Comparison of ENCODE assay signal across 16 cellular contexts in genomic region chr1:108852141-108852540, GRCh38. TPM values are rescaled to one million over a fixed set of nuclear protein-coding genes. Genes with fewer than 3 reads are reported as not detected.
DNase-seq lines count a peak whose midpoint lies in the region; ATAC-seq and TF ChIP-seq lines count a peak whose summit lies in the region.
"Had no signal": no experiment of that assay in that cellular context is flagged by ENCODE, and none has a peak within 500 bp of the region (broad histone marks: within the 10 kb centered on the region; RNA-seq: fewer than 3 reads in every experiment).

No MANE protein-coding gene starts in this region.

- H3K27ac ChIP-seq in BLaER1 treated with 17β-estradiol and CSF1 and Interleukin-3, amounts not matched to agents 10 nM and 100 nM = peak overlapping the region in 10 of 11 experiments; percentile 9 to 91 (median 86); a peak in 18 of 22 replicates
- H3K27ac ChIP-seq in rectal smooth muscle tissue (ENCODE audit: low read depth, low read length) = peak overlapping the region; percentile 23
- no peak overlapping the region for H3K27ac ChIP-seq in H9 (ENCODE audit: insufficient read length, low read depth, low read length)
- H3K27ac ChIP-seq: VCaP had no signal

- no peaks in the 10 kb centered on the region; a peak in 1 of 7 replicates for H3K36me3 Mint-ChIP-seq in H9 (ENCODE audit: insufficient read depth in 1 of 3, low read depth in 3 of 3)
- H3K36me3 Mint-ChIP-seq: activated naive CD4-positive, alpha-beta T cell treated with anti-CD3 and anti-CD28 coated beads, Interleukin-2, amount 50 U/mL, for 24 hours; CD4-positive, CD25-positive, alpha-beta regulatory T cell had no signal

- no peaks in the 10 kb centered on the region for H3F3A ChIP-seq in Loucy (ENCODE audit: low read depth)

- no peaks in the 10 kb centered on the region for H3K9me3 Mint-ChIP-seq in H9
- H3K9me3 Mint-ChIP-seq: activated naive CD4-positive, alpha-beta T cell treated with anti-CD3 and anti-CD28 coated beads, Interleukin-2, amount 50 U/mL, for 24 hours; IgD-negative memory B cell had no signal

- no peak overlapping the region for H2BK5ac ChIP-seq in H9 (ENCODE audit: insufficient read length, low read length)

- H2BK12ac ChIP-seq in H9 (ENCODE audit: insufficient read length, low read depth, low read length) = no peak overlapping the region

- no peak overlapping the region for H4K8ac ChIP-seq in H9 (replicated peaks; ENCODE audit: insufficient read length, low read depth, low read length)

- H3K4me2 ChIP-seq in BLaER1 treated with 17β-estradiol and CSF1 and Interleukin-3, amounts not matched to agents 10 nM and 100 nM = peak overlapping the region; percentile 49 to 80 (median 73)
- peak overlapping the region; percentile 51 for H3K4me2 ChIP-seq in Loucy (ENCODE audit: low read depth, low read length, poor library complexity, severe bottlenecking)
- no peak overlapping the region for H3K4me2 ChIP-seq in H9 (ENCODE audit: insufficient read depth, insufficient read length, low read length)

- H3K4me3 ChIP-seq in BLaER1 treated with 17β-estradiol and CSF1 and Interleukin-3, amounts not matched to agents 10 nM and 100 nM = peak overlapping the region in 5 of 10 experiments; percentile 18 to 36 (median 23); a peak in 4 of 20 replicates
- H3K4me3 ChIP-seq in Loucy (ENCODE audit: low read length, poor library complexity, severe bottlenecking) = peak overlapping the region; percentile 9
- no peak overlapping the region for H3K4me3 ChIP-seq in fibroblast of the aortic adventitia (ENCODE audit: low read depth, low read length)
- no peak overlapping the region for H3K4me3 ChIP-seq in rectal smooth muscle tissue (ENCODE audit: low read length)

- ATAC-seq in HG02938 (IDR thresholded peaks at IDR 0.05; ENCODE audit: unreplicated experiment) = no peak
- ATAC-seq: PC-3 had no signal

- no peak overlapping the region for H3K56ac ChIP-seq in H9 (ENCODE audit: insufficient read length, low read depth, low read length)

- no peaks in the 10 kb centered on the region for H3K27me3 ChIP-seq in BLaER1 treated with 17β-estradiol and CSF1 and Interleukin-3, amounts not matched to agents 10 nM and 100 nM
- H3K27me3 ChIP-seq in Loucy (ENCODE audit: insufficient read depth, low read length, poor library complexity, severe bottlenecking) = no peaks in the 10 kb centered on the region
- H3K27me3 ChIP-seq in rectal smooth muscle tissue (ENCODE audit: control insufficient read depth, insufficient read depth, low read length) = peaks cover 2% of the 10 kb centered on the region
- no peaks in the 10 kb centered on the region for H3K27me3 ChIP-seq in H9 (ENCODE audit: insufficient read depth, low read length)

- H3K9me2 ChIP-seq in Loucy (replicated peaks; ENCODE audit: low read depth, low read length) = no peaks in the 10 kb centered on the region

- TF ChIP-seq CTCF in Loucy (conservative IDR thresholded peaks at IDR 0.05; ENCODE audit: low read length) = no peak
- no peak for TF ChIP-seq CTCF in fibroblast of the aortic adventitia (IDR thresholded peaks at IDR 0.05; ENCODE audit: insufficient read depth, low read length)
- no peak for TF ChIP-seq CTCF in H9 (conservative IDR thresholded peaks at IDR 0.05)

- in situ Hi-C loops in ACHN (cut with HindIII; ENCODE audit: low pct_ligation_motif_present, low pct_unique_long_range_greater_than_20kb, low sequenced_read_pairs) = no loop called here

- H4K91ac ChIP-seq in H9 (ENCODE audit: insufficient read length, low read depth, low read length) = no peak overlapping the region

- H2AK5ac ChIP-seq in H9 (ENCODE audit: insufficient read length, low read length) = no peak overlapping the region

- no peak overlapping the region for H2BK120ac ChIP-seq in H9 (ENCODE audit: low read depth, low read length, poor library complexity, severe bottlenecking)

- H3K14ac ChIP-seq in H9 (ENCODE audit: insufficient read depth, low read length) = no peak overlapping the region

- H2BK15ac ChIP-seq in H9 (ENCODE audit: low read depth, low read length) = no peak overlapping the region

- peaks cover 27 to 68% (median 64%) of the 10 kb centered on the region in 10 experiments for H3K4me1 ChIP-seq in BLaER1 treated with 17β-estradiol and CSF1 and Interleukin-3, amounts not matched to agents 10 nM and 100 nM
- H3K4me1 ChIP-seq in Loucy (ENCODE audit: insufficient read depth, low read length, poor library complexity, severe bottlenecking) = peaks cover 51% of the 10 kb centered on the region
- peaks cover 13% of the 10 kb centered on the region for H3K4me1 ChIP-seq in rectal smooth muscle tissue (ENCODE audit: control insufficient read depth, insufficient read depth, low read length)
- H3K4me1 ChIP-seq in H9 (ENCODE audit: insufficient read depth, low read length) = no peaks in the 10 kb centered on the region

- no peak overlapping the region for H3K23ac ChIP-seq in H9 (ENCODE audit: insufficient read length, low read depth, low read length)

- H3K36me3 ChIP-seq in BLaER1 treated with 17β-estradiol and CSF1 and Interleukin-3, amounts not matched to agents 10 nM and 100 nM = no peaks in the 10 kb centered on the region
- H3K36me3 ChIP-seq in Loucy (ENCODE audit: insufficient read depth, low read length) (no peaks in the 10 kb centered on the region), rectal smooth muscle tissue (ENCODE audit: control insufficient read depth, insufficient read depth, low read length) (no peaks in the 10 kb centered on the region)

- no peaks in the 10 kb centered on the region for H3K27me3 Mint-ChIP-seq in H9 (ENCODE audit: low read depth)

- H3K27ac Mint-ChIP-seq in H9 = no peak overlapping the region
- H3K27ac Mint-ChIP-seq: activated naive CD4-positive, alpha-beta T cell treated with anti-CD3 and anti-CD28 coated beads, Interleukin-2, amount 50 U/mL, for 24 hours; CD4-positive, CD25-positive, alpha-beta regulatory T cell; IgD-negative memory B cell had no signal

- H3K9me3 ChIP-seq in BLaER1 treated with 17β-estradiol and CSF1 and Interleukin-3, amounts not matched to agents 10 nM and 100 nM (replicated peaks in 1 of 11) = peaks cover 0 to 12% (median 8%) of the 10 kb centered on the region in 11 experiments; a peak in 11 of 22 replicates
- H3K9me3 ChIP-seq in Loucy (ENCODE audit: insufficient read depth, low read depth, low read length) (no peaks in the 10 kb centered on the region), H9 (ENCODE audit: control insufficient read depth, low read depth, low read length) (no peaks in the 10 kb centered on the region)

- H3K79me1 ChIP-seq in H9 (ENCODE audit: insufficient read depth, low read depth, low read length, poor library complexity, severe bottlenecking) = no peaks in the 10 kb centered on the region

- no peak overlapping the region for H4K5ac ChIP-seq in H9 (ENCODE audit: insufficient read length, low read depth, low read length)

- no peak overlapping the region for H3K4me3 Mint-ChIP-seq in H9
- H3K4me3 Mint-ChIP-seq: activated naive CD4-positive, alpha-beta T cell treated with anti-CD3 and anti-CD28 coated beads, Interleukin-2, amount 50 U/mL, for 24 hours; CD4-positive, CD25-positive, alpha-beta regulatory T cell; IgD-negative memory B cell had no signal

- DNase-seq in fibroblast of the aortic adventitia (ENCODE audit: low read depth) = peak; percentile 26
- DNase-seq in ACHN = no peak
- DNase-seq in H9 = no peak
- DNase-seq in NCI-H2171 (lab: John Stamatoyannopoulos, UW) = no peak
- DNase-seq: CD4-positive, CD25-positive, alpha-beta regulatory T cell; NCI-H1417 treated with DMSO at 0.1 percent for 48 hours; NCI-H524; PC-3; stimulated activated CD4-positive, alpha-beta T cell treated with anti-CD3 and anti-CD28 coated beads, Interleukin-4, amount 100 ng/mL, for 1 hour had no signal

- H3K79me2 ChIP-seq in Loucy (ENCODE audit: insufficient read depth, low read length) (no peaks in the 10 kb centered on the region), H9 (ENCODE audit: insufficient read depth, low read length) (no peaks in the 10 kb centered on the region)

- H2AFZ ChIP-seq in Loucy (ENCODE audit: low read length) = no peak overlapping the region
- H2AFZ ChIP-seq in H9 (ENCODE audit: low read length) = no peak overlapping the region

- H3K4me1 Mint-ChIP-seq in H9 = peaks cover 8 to 9% of the 10 kb centered on the region in 2 experiments

- WGBS in H9 (ENCODE audit: extremely low coverage, insufficient read length, low lambda C conversion rate) = no CpG with 5 or more reads among the region's 4 CpGs

- no peak overlapping the region for H2BK20ac ChIP-seq in H9 (ENCODE audit: low read depth, low read length, poor library complexity, severe bottlenecking)

- no peaks in the 10 kb centered on the region for H4K20me1 ChIP-seq in BLaER1 treated with 17β-estradiol and CSF1 and Interleukin-3, amounts not matched to agents 10 nM and 100 nM
- H4K20me1 ChIP-seq in Loucy (ENCODE audit: insufficient read depth, low read length, poor library complexity, severe bottlenecking) (no peaks in the 10 kb centered on the region), H9 (ENCODE audit: control insufficient read depth, insufficient read depth, insufficient read length) (no peaks in the 10 kb centered on the region)

- H3K9ac ChIP-seq in BLaER1 treated with 17β-estradiol and CSF1 and Interleukin-3, amounts not matched to agents 10 nM and 100 nM = peak overlapping the region in 10 of 11 experiments; percentile 1 to 80 (median 72); a peak in 18 of 22 replicates
- peak overlapping the region; percentile 74 for H3K9ac ChIP-seq in Loucy (ENCODE audit: low read depth, low read length, poor library complexity, severe bottlenecking)
- H3K9ac ChIP-seq in rectal smooth muscle tissue (ENCODE audit: low read length) = no peak overlapping the region
- H3K9ac ChIP-seq in H9 (ENCODE audit: extremely low read depth, insufficient read length, low read length) = no peak overlapping the region

- H3K18ac ChIP-seq in H9 (ENCODE audit: insufficient read length, low read depth, low read length) = no peak overlapping the region

- no peak overlapping the region for H3T11ph ChIP-seq in H9 (ENCODE audit: low read length)

- no peaks in the 10 kb centered on the region for H3K23me2 ChIP-seq in H9 (ENCODE audit: insufficient read length, low read depth, low read length, poor library complexity, severe bottlenecking)

- H3K4ac ChIP-seq in H9 (ENCODE audit: low read depth, low read length) = no peak overlapping the region

RNA-seq across cellular contexts. Expression of gene AKNAD1, which starts 4.8 kb away (rescaled TPM):
- total RNA-seq in fibroblast of the aortic adventitia (ENCODE audit: low replicate concordance) = 0.27 TPM in 1 of 2 replicates, not detected in the other
- not detected in 2 replicates for total RNA-seq in H9 (2021)
- total RNA-seq: CD4-positive, CD25-positive, alpha-beta regulatory T cell had no signal

RNA-seq across cellular contexts. Expression of gene GPSM2, which starts 24.6 kb away (rescaled TPM):
- total RNA-seq in fibroblast of the aortic adventitia (ENCODE audit: low replicate concordance) = 13.3 and 60.0 TPM in 2 replicates
- 5.2 and 6.4 TPM in 2 replicates for total RNA-seq in H9 (2021)

Comparison
In these comparisons a context has a peak if more than half of its experiments do, and no peak if none do; other contexts are left out.
1. H3K9ac ChIP-seq: peak in BLaER1 treated with 17β-estradiol and CSF1 and Interleukin-3, amounts not matched to agents 10 nM and 100 nM (10 of 11) and Loucy (single experiment); none in rectal smooth muscle tissue (single experiment) and H9 (single experiment).